9 cellular contexts compared by ENCODE assay signal in genomic region chr21:35256468-35256988, GRCh38.
DNase-seq lines count a peak whose midpoint lies in the region; ATAC-seq, FAIRE-seq and TF ChIP-seq lines count a peak whose summit lies in the region.
"Had no signal": no experiment of that assay in that cellular context is flagged by ENCODE, and none has a peak within 500 bp of the region (broad histone marks: within the 10 kb centered on the region; RNA-seq: fewer than 3 reads in every experiment).

No MANE protein-coding gene starts in this region.

- peaks cover 2 to 10% of the 10 kb centered on the region in 2 donors for H3K9me3 Mint-ChIP-seq in stimulated activated naive B cell treated with anti-CD40 and anti-IgM and Interleukin-4, amounts not matched to agents 10 μg/mL and 1 μg/mL and 100 μg/mL, for 72 hours

- H3K27me3 ChIP-seq in bronchial epithelial cell (ENCODE audit: control insufficient read depth, insufficient read depth, low read length) (no peaks in the 10 kb centered on the region), testis (no peaks in the 10 kb centered on the region)

- H3K36me3 ChIP-seq in ES-I3 (ENCODE audit: insufficient read depth, low read length) (no peaks in the 10 kb centered on the region), bronchial epithelial cell (ENCODE audit: control insufficient read depth, insufficient read depth, low read length) (no peaks in the 10 kb centered on the region), testis (ENCODE audit: low read depth, missing control alignments) (no peaks in the 10 kb centered on the region)

- FAIRE-seq in bronchial epithelial cell (lab: Jason Lieb, UNC) = peak; percentile 83

- no peak for ATAC-seq in stimulated activated naive B cell treated with anti-CD40 and anti-IgM and Interleukin-4, amounts not matched to agents 10 μg/mL and 1 μg/mL and 100 μg/mL, for 72 hours (replicated peaks)
- ATAC-seq in GM18907 (IDR thresholded peaks at IDR 0.05; ENCODE audit: unreplicated experiment) = no peak

- H3K4me1 Mint-ChIP-seq in stimulated activated naive B cell treated with anti-CD40 and anti-IgM and Interleukin-4, amounts not matched to agents 10 μg/mL and 1 μg/mL and 100 μg/mL, for 72 hours = peaks cover 6% of the 10 kb centered on the region in 2 donors
- H3K4me1 Mint-ChIP-seq: naive B cell had no signal

- no peak overlapping the region for H3K27ac ChIP-seq in testis

- H3K9me3 ChIP-seq in ES-I3 (ENCODE audit: control insufficient read depth, insufficient read depth, low read length) (no peaks in the 10 kb centered on the region; the same call in 1 of the 2 replicates), testis (no peaks in the 10 kb centered on the region)

- WGBS in testis, 2 donors = 20 to 42% methylated on average over 10 of the region's 10 CpGs

- no peak overlapping the region for H3K27ac Mint-ChIP-seq in stimulated activated naive B cell treated with anti-CD40 and anti-IgM and Interleukin-4, amounts not matched to agents 10 μg/mL and 1 μg/mL and 100 μg/mL, for 72 hours
- H3K27ac Mint-ChIP-seq: naive B cell had no signal

- H3K27me3 Mint-ChIP-seq in stimulated activated naive B cell treated with anti-CD40 and anti-IgM and Interleukin-4, amounts not matched to agents 10 μg/mL and 1 μg/mL and 100 μg/mL, for 72 hours = peaks cover 0 to 5% of the 10 kb centered on the region in 2 donors

- no peak for TF ChIP-seq CTCF in bronchial epithelial cell (IDR thresholded peaks at IDR 0.05; ENCODE audit: insufficient read depth, low read length, severe bottlenecking)
- TF ChIP-seq CTCF in testis (IDR thresholded peaks at IDR 0.05) = no peak

- H3K4me3 ChIP-seq in bronchial epithelial cell (ENCODE audit: low read depth, low read length) (no peak overlapping the region), testis (no peak overlapping the region)

- intact Hi-C loops in testis (cut with DNase I; ENCODE audit: low total_unique reads) = no loop called here

- no peak overlapping the region for H3K4me3 Mint-ChIP-seq in stimulated activated naive B cell treated with anti-CD40 and anti-IgM and Interleukin-4, amounts not matched to agents 10 μg/mL and 1 μg/mL and 100 μg/mL, for 72 hours
- H3K4me3 Mint-ChIP-seq: naive B cell had no signal

- no peak for TF ChIP-seq POLR2A in testis (IDR thresholded peaks at IDR 0.05)

- H3K9ac ChIP-seq in ES-I3 (ENCODE audit: low read depth, low read length) = 0 out of 2 replicates have a peak overlapping the region, but pooled peaks have one; percentile 18

- H3K4me1 ChIP-seq in ES-I3 (ENCODE audit: insufficient read depth, low read length) = peaks cover 13% of the 10 kb centered on the region
- no peaks in the 10 kb centered on the region for H3K4me1 ChIP-seq in testis

- DNase-seq in NCI-H345 (lab: John Stamatoyannopoulos, UW) (peak; percentile 92), bronchial epithelial cell (ENCODE audit: low read depth) (peak; percentile 96), left kidney (ENCODE audit: low read depth, low spot score) (peak; percentile 73), testis (peak; percentile 85), cerebellum (ENCODE audit: low spot score) (no peak)
- no peak for DNase-seq in stimulated activated naive B cell treated with anti-CD40 and anti-IgM and Interleukin-4, amounts not matched to agents 10 μg/mL and 1 μg/mL and 100 μg/mL, for 72 hours
- DNase-seq: naive B cell had no signal

- H3K36me3 Mint-ChIP-seq in stimulated activated naive B cell treated with anti-CD40 and anti-IgM and Interleukin-4, amounts not matched to agents 10 μg/mL and 1 μg/mL and 100 μg/mL, for 72 hours = peaks cover 0 to 1% of the 10 kb centered on the region in 2 donors
- H3K36me3 Mint-ChIP-seq: naive B cell had no signal

Comparison
In these comparisons a context has a peak if more than half of its experiments do, and no peak if none do; other contexts are left out.
1. DNase-seq: peak in NCI-H345 (single experiment), bronchial epithelial cell (single experiment), left kidney (single experiment) and testis (single experiment); none in stimulated activated naive B cell treated with anti-CD40 and anti-IgM and Interleukin-4, amounts not matched to agents 10 μg/mL and 1 μg/mL and 100 μg/mL, for 72 hours (single experiment) and cerebellum (single experiment).